In the genomic region with DNA sequence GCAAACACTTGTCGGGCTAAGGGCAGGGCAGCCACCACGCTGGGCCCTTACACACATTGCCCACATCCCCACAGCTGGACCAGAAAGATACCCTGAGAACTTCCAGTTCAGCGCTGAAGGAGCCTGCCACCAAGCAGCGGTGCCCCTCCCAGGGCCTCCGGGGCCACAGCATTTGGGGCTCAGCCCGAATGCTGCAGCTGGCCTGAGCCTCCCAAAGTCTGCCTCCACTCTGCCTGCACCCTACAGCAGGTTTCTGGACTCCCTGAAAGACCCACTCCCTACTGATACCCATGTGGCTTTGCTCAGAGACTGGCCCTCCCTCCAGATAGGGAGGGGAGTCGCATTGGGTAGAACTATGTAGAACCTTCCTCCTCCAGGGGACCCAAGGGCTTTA, we compare ENCODE assay signal across 8 cellular contexts. TPM values are rescaled to one million over a fixed set of nuclear protein-coding genes. Genes with fewer than 3 reads are reported as not detected.
DNase-seq lines count a peak whose midpoint lies in the region; ATAC-seq and TF ChIP-seq lines count a peak whose summit lies in the region.

No MANE protein-coding gene starts in this region.

- in situ Hi-C loops in GM13976 (cut with MboI; ENCODE audit: low sequenced_read_pairs, unreplicated experiment): no loop called here

- H3K27me3 Mint-ChIP-seq in activated naive CD8-positive, alpha-beta T cell treated with anti-CD3 and anti-CD28 coated beads, Interleukin-2, amount 10 ng/mL, durations not matched to agents 7 days and 5 days: no peaks in the 10 kb centered on the region

- H3K27ac Mint-ChIP-seq in activated naive CD8-positive, alpha-beta T cell treated with anti-CD3 and anti-CD28 coated beads, Interleukin-2, amount 10 ng/mL, durations not matched to agents 7 days and 5 days: peak overlapping the region; percentile 97

- H3K9me3 Mint-ChIP-seq in activated naive CD8-positive, alpha-beta T cell treated with anti-CD3 and anti-CD28 coated beads, Interleukin-2, amount 10 ng/mL, durations not matched to agents 7 days and 5 days: no peaks in the 10 kb centered on the region

- peaks cover 21% of the 10 kb centered on the region for H3K4me1 Mint-ChIP-seq in activated naive CD8-positive, alpha-beta T cell treated with anti-CD3 and anti-CD28 coated beads, Interleukin-2, amount 10 ng/mL, durations not matched to agents 7 days and 5 days

- no peak for ATAC-seq in activated naive CD8-positive, alpha-beta T cell treated with anti-CD3 and anti-CD28 coated beads, Interleukin-2, amount 10 ng/mL, durations not matched to agents 7 days and 5 days (ENCODE audit: low read depth)

- peak overlapping the region; percentile 98 for H3K4me3 Mint-ChIP-seq in activated naive CD8-positive, alpha-beta T cell treated with anti-CD3 and anti-CD28 coated beads, Interleukin-2, amount 10 ng/mL, durations not matched to agents 7 days and 5 days

- TF ChIP-seq CTCF in AG09309 (IDR thresholded peaks at IDR 0.05; ENCODE audit: control insufficient read depth, insufficient read depth, low read depth, low read length, missing control alignments) (no peak), HFF-Myc (IDR thresholded peaks at IDR 0.05; ENCODE audit: low read depth, low read length, missing control alignments) (no peak), GM13976 (IDR thresholded peaks at IDR 0.05; ENCODE audit: borderline replicate concordance, control extremely low read depth, extremely low read depth, insufficient read depth, missing control alignments) (no peak)

- DNase-seq in AG09309 (ENCODE audit: low read depth): no peak
- DNase-seq in HFF-Myc (ENCODE audit: extremely low read depth, low read depth): no peak
- DNase-seq in activated naive CD8-positive, alpha-beta T cell treated with anti-CD3 and anti-CD28 coated beads, Interleukin-2, amount 10 ng/mL, durations not matched to agents 7 days and 5 days: no peak
- peak; percentile 66 for DNase-seq in myocyte (ENCODE audit: low read depth)
- DNase-seq in NCI-H82 (lab: John Stamatoyannopoulos, UW): no peak
- no peak for DNase-seq in activated gamma-delta T cell (lab: John Stamatoyannopoulos, UW)
- DNase-seq in HCEC 1CT: no peak
- no peak for DNase-seq in GM13976 (ENCODE audit: low spot score)

- H3K4me3 ChIP-seq in AG09309 (ENCODE audit: control insufficient read depth, low read depth, low read length): peak overlapping the region; percentile 73
- peak overlapping the region; percentile 68 for H3K4me3 ChIP-seq in HFF-Myc (replicated peaks; ENCODE audit: low read depth, low read length)

- peaks cover 2% of the 10 kb centered on the region for H3K36me3 Mint-ChIP-seq in activated naive CD8-positive, alpha-beta T cell treated with anti-CD3 and anti-CD28 coated beads, Interleukin-2, amount 10 ng/mL, durations not matched to agents 7 days and 5 days

- POLR2A ChIA-PET in activated naive CD8-positive, alpha-beta T cell treated with anti-CD3 and anti-CD28 coated beads, Interleukin-2, amount 10 ng/mL, durations not matched to agents 7 days and 5 days (lab: Charles Lee): interaction anchor here (0.9 to 1.0 kb wide), 2 partner anchors 119 to 129 kb away, joined by 3 read pairs; partner anchors contain the start of gene SLC25A10

RNA-seq across cellular contexts. Expression of gene MCRIP1, which starts 1.5 kb away (rescaled TPM):
- total RNA-seq in activated naive CD8-positive, alpha-beta T cell treated with anti-CD3 and anti-CD28 coated beads, Interleukin-2, amount 10 ng/mL, durations not matched to agents 7 days and 5 days: 10 to 100 TPM; 56.5 to 58.3 TPM
- 100 and 132 TPM in 2 replicates for total RNA-seq in myocyte
- 142 TPM for polyA plus RNA-seq in myocyte (2012)

RNA-seq across cellular contexts. Expression of gene PPP1R27, which starts 3.3 kb away (rescaled TPM):
- total RNA-seq in activated naive CD8-positive, alpha-beta T cell treated with anti-CD3 and anti-CD28 coated beads, Interleukin-2, amount 10 ng/mL, durations not matched to agents 7 days and 5 days: not detected
- total RNA-seq in myocyte: 12.7 and 29.7 TPM in 2 replicates
- 19.5 TPM for polyA plus RNA-seq in myocyte (2012)

RNA-seq across cellular contexts. Expression of gene GCGR, which starts 27.6 kb away (rescaled TPM):
- not detected for total RNA-seq in activated naive CD8-positive, alpha-beta T cell treated with anti-CD3 and anti-CD28 coated beads, Interleukin-2, amount 10 ng/mL, durations not matched to agents 7 days and 5 days
- not detected in 2 replicates for total RNA-seq in myocyte
- not detected for polyA plus RNA-seq in myocyte (2012)

RNA-seq across cellular contexts. Expression of gene P4HB, which starts 28.8 kb away (rescaled TPM):
- 100 to 1,000 TPM; 319 to 347 TPM for total RNA-seq in activated naive CD8-positive, alpha-beta T cell treated with anti-CD3 and anti-CD28 coated beads, Interleukin-2, amount 10 ng/mL, durations not matched to agents 7 days and 5 days
- total RNA-seq in myocyte: 1,674 and 2,691 TPM in 2 replicates
- 1,506 TPM for polyA plus RNA-seq in myocyte (2012)

RNA-seq across cellular contexts. Expression of gene ARHGDIA, which starts 39.6 kb away (rescaled TPM):
- 100 to 1,000 TPM; 538 to 539 TPM for total RNA-seq in activated naive CD8-positive, alpha-beta T cell treated with anti-CD3 and anti-CD28 coated beads, Interleukin-2, amount 10 ng/mL, durations not matched to agents 7 days and 5 days
- total RNA-seq in myocyte: 157 and 161 TPM in 2 replicates
- 408 TPM for polyA plus RNA-seq in myocyte (2012)
